ENCODE assay signal across 6 cellular contexts in genomic region chr2:108200569-108200968, GRCh38. TPM values are rescaled to one million over a fixed set of nuclear protein-coding genes. Genes with fewer than 3 reads are reported as not detected.
"Had no signal": no experiment of that assay in that cellular context is flagged by ENCODE, and none has a peak within 500 bp of the region (broad histone marks: within the 10 kb centered on the region; RNA-seq: fewer than 3 reads in every experiment).

No MANE protein-coding gene starts in this region.

- H3K4me3 Mint-ChIP-seq: GM23338, H9 had no signal

- ATAC-seq: GM23338, K562 had no signal

- H3K4me3 ChIP-seq: GM23338, K562 had no signal

- H2AFZ ChIP-seq: GM23338 had no signal

- H3K4me2 ChIP-seq: GM23338 had no signal

- H3K27ac Mint-ChIP-seq: GM23338, H9 had no signal

- DNase-seq: H9, HCEC 1CT, IMR-90 had no signal

- H3K4me1 Mint-ChIP-seq: GM23338, H9 had no signal

RNA-seq across cellular contexts. Expression of gene SULT1C3, which starts 39.2 kb away (rescaled TPM):
- total RNA-seq: GM23338, H1, H9, IMR-90, K562 had no signal
- polyA plus RNA-seq: GM23338, H1, IMR-90, K562 had no signal
